10 cellular contexts compared by ENCODE assay signal in the genomic region with DNA sequence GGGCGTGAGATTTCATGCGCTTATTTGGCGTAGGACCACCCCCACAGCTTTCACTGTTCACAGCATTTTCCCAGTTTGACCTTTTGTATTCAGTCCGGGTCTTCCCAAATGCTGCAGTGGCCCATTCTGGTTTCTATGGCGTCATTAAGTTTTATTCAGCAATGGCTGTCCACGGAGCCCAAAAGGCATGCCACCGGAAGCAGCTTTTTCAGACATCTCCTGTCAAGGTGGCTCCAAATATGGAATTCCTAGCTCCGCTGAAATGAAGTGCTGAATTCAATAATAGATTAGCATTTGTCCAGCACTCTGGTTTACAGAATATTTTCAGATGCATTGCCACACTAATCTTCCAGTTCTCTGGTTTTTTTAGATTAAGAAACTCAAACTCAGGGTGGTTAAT.
DNase-seq lines count a peak whose midpoint lies in the region; ATAC-seq and TF ChIP-seq lines count a peak whose summit lies in the region.
"Had no signal": no experiment of that assay in that cellular context is flagged by ENCODE, and none has a peak within 500 bp of the region (broad histone marks: within the 10 kb centered on the region; RNA-seq: fewer than 3 reads in every experiment).

No MANE protein-coding gene starts in this region.

- ATAC-seq in GM19328 (IDR thresholded peaks at IDR 0.05; ENCODE audit: unreplicated experiment) = no peak

- BruUV-seq in Calu3 (replicated peaks; lab: Mats Ljungman, UMichigan) (no TSS peak), MCF 10A (replicated peaks; lab: Mats Ljungman, UMichigan) (no TSS peak)

- H4K20me1 ChIP-seq in neural progenitor cell (ENCODE audit: low read depth) = no peaks in the 10 kb centered on the region

- intact Hi-C loops in Calu3 (cut with micrococcal nuclease; ENCODE audit: unreplicated experiment) (no loop called here), MCF 10A (cut with micrococcal nuclease) (no loop called here)

- no peak for DNase-seq in Calu3
- no peak for DNase-seq in Jurkat, Clone E6-1 (ENCODE audit: low read depth, low spot score)
- DNase-seq in MCF 10A (ENCODE audit: unreplicated experiment) = no peak
- DNase-seq in neural progenitor cell (ENCODE audit: low spot score) = no peak
- no peak for DNase-seq in stimulated activated CD4-positive, alpha-beta T cell treated with anti-CD3 and anti-CD28 coated beads, Interleukin-4, amount 100 ng/mL, for 1 hour
- no peak for DNase-seq in foreskin melanocyte
- no peak for DNase-seq in HT-29 (ENCODE audit: low spot score)
- DNase-seq: effector memory CD4-positive, alpha-beta T cell; MV-4-11 had no signal

- no peak overlapping the region for H3K27ac ChIP-seq in neural progenitor cell

- no peak overlapping the region for H3K9ac ChIP-seq in neural progenitor cell

- H3K4me3 ChIP-seq in Jurkat, Clone E6-1 (ENCODE audit: low read length) = peak overlapping the region; percentile 61
- H3K4me3 ChIP-seq in neural progenitor cell = peak overlapping the region; percentile 56

- no peak overlapping the region for H2AFZ ChIP-seq in neural progenitor cell (replicated peaks)

- H3K4me1 Mint-ChIP-seq in Calu3 (ENCODE audit: low read depth, unreplicated experiment) (peaks cover 23% of the 10 kb centered on the region), MCF 10A (ENCODE audit: insufficient read depth, unreplicated experiment) (peaks cover 5% of the 10 kb centered on the region), neural progenitor cell (peaks cover 14% of the 10 kb centered on the region)

- peak overlapping the region; percentile 60 for H3K4me3 Mint-ChIP-seq in Calu3 (ENCODE audit: low read depth, unreplicated experiment)
- H3K4me3 Mint-ChIP-seq in MCF 10A (ENCODE audit: unreplicated experiment) = peak overlapping the region; percentile 70
- H3K4me3 Mint-ChIP-seq in neural progenitor cell = peak overlapping the region; percentile 88

- no peak overlapping the region for H3K27ac Mint-ChIP-seq in Calu3 (ENCODE audit: unreplicated experiment)
- no peak overlapping the region for H3K27ac Mint-ChIP-seq in MCF 10A (ENCODE audit: low read depth, unreplicated experiment)
- H3K27ac Mint-ChIP-seq in neural progenitor cell = peak overlapping the region; percentile 74

- H3K9me3 ChIP-seq in neural progenitor cell (ENCODE audit: low read depth) = no peaks in the 10 kb centered on the region

- POLR2A ChIA-PET in MCF 10A (lab: Yijun Ruan, JAX) = no interaction called here

- CTCF ChIA-PET in Calu3 (lab: Charles Lee) = interaction anchor here (0.6 to 1.9 kb wide), 5 partner anchors 9 to 189 kb away, joined by 3 to 6 read pairs (median 3); no protein-coding TSS in a partner anchor
- CTCF ChIA-PET in MCF 10A (lab: Yijun Ruan, JAX) = interaction anchor here (0.6 kb wide), 1 partner anchor 29 kb away, joined by 3 read pairs; no protein-coding TSS in a partner anchor

- H3K4me1 ChIP-seq in neural progenitor cell = peaks cover 9% of the 10 kb centered on the region

- H3K36me3 Mint-ChIP-seq in Calu3 (ENCODE audit: insufficient read depth, unreplicated experiment) (peaks cover 18% of the 10 kb centered on the region), MCF 10A (ENCODE audit: insufficient read depth, unreplicated experiment) (no peaks in the 10 kb centered on the region), neural progenitor cell (no peaks in the 10 kb centered on the region)

- H3K27me3 Mint-ChIP-seq in Calu3 (ENCODE audit: unreplicated experiment) (peaks cover 52% of the 10 kb centered on the region), MCF 10A (ENCODE audit: insufficient read depth, unreplicated experiment) (peaks cover 15% of the 10 kb centered on the region), neural progenitor cell (ENCODE audit: insufficient read depth, low read depth) (no peaks in the 10 kb centered on the region)

- peaks cover 22% of the 10 kb centered on the region for H3F3A ChIP-seq in neural progenitor cell (ENCODE audit: low read depth)

- peaks cover 10% of the 10 kb centered on the region for H3K79me2 ChIP-seq in neural progenitor cell (ENCODE audit: low read depth)

- H3K4me2 ChIP-seq in neural progenitor cell = peak overlapping the region; percentile 93

- H3K36me3 ChIP-seq in neural progenitor cell = no peaks in the 10 kb centered on the region

- TF ChIP-seq CTCF in Calu3 (IDR thresholded peaks at IDR 0.05; ENCODE audit: unreplicated experiment) = no peak
- TF ChIP-seq CTCF in MCF 10A (IDR thresholded peaks at IDR 0.05; ENCODE audit: unreplicated experiment) = no peak
- no peak for TF ChIP-seq CTCF in neural progenitor cell (IDR thresholded peaks at IDR 0.05)

- H3K9me3 Mint-ChIP-seq in Calu3 (ENCODE audit: low read depth, unreplicated experiment) (peaks cover 4% of the 10 kb centered on the region), MCF 10A (ENCODE audit: unreplicated experiment) (no peaks in the 10 kb centered on the region), neural progenitor cell (peaks cover 3% of the 10 kb centered on the region)

- H3K27me3 ChIP-seq in neural progenitor cell = no peaks in the 10 kb centered on the region
